19 cellular contexts compared by ENCODE assay signal in the genomic region with DNA sequence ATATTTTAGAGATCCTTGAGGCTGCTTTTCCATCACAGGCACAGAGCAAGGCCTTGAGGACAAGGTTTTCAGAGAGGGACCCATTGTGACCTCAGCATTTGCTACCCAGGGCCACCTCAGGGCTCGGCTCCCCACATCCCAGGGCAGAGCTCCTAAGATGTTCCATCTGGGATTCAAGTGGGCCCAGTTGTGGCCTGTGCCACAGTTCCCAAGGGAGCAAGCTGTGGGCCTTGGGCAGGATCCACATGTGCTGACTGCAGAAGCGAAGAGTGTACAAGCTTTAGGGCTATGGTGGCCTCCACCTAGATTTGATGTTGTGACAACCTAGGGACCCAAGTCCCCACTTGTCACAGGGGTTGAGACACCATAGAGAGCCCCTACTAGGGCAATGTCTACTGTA.
"Had no signal": no experiment of that assay in that cellular context is flagged by ENCODE, and none has a peak within 500 bp of the region (broad histone marks: within the 10 kb centered on the region; RNA-seq: fewer than 3 reads in every experiment).

No MANE protein-coding gene starts in this region.

- DNase-seq: KBM-7, NCI-H1092, NCI-H1105 treated with DMSO at 0.1 percent for 48 hours, NCI-H1417 treated with DMSO at 0.1 percent for 48 hours, NCI-H146, NCI-H1694 treated with DMSO at 0.1 percent for 48 hours, NCI-H1930, NCI-H2081, NCI-H2107, NCI-H446, NCI-H510A, NCI-H524 treated with DMSO at 0.1 percent for 48 hours, NCI-H69, NCI-H774, SHP77 treated with DMSO at 0.1 percent for 48 hours, SJCRH30 had no signal

- H3K36me3 ChIP-seq: Peyer's patch, SJCRH30 had no signal

- H3K4me3 ChIP-seq: Peyer's patch, SJCRH30 had no signal

- H3K27ac ChIP-seq: Peyer's patch, SJCRH30 had no signal

- H3K4me1 ChIP-seq: Peyer's patch, SJCRH30 had no signal

- ATAC-seq: Right ventricle myocardium inferior, SK-N-SH treated with all-trans-retinoic acid at 6 μM for 48 hours had no signal

- H3K27me3 ChIP-seq: Peyer's patch, SJCRH30 had no signal

- H3K9me3 ChIP-seq: Peyer's patch, SJCRH30 had no signal
